19 cellular contexts compared by ENCODE assay signal in genomic region chr9:89933578-89933977, GRCh38.
"Had no signal": no experiment of that assay in that cellular context is flagged by ENCODE, and none has a peak within 500 bp of the region (broad histone marks: within the 10 kb centered on the region; RNA-seq: fewer than 3 reads in every experiment).

No MANE protein-coding gene starts in this region.

- DNase-seq: activated CD4-positive, alpha-beta memory T cell treated with anti-CD3 and anti-CD28 coated beads, Interleukin-2, amount 10 ng/mL, durations not matched to agents 7 days and 5 days; activated CD4-positive, alpha-beta T cell treated with anti-CD3 and anti-CD28 coated beads for 36 hours; activated CD4-positive, alpha-beta T cell treated with anti-CD3 and anti-CD28 coated beads, Interleukin-2, amount 50 U/mL, for 1 hour; activated CD8-positive, alpha-beta memory T cell treated with anti-CD3 and anti-CD28 coated beads, Interleukin-2, amount 50 U/mL, for 4 hours; activated effector memory CD4-positive, alpha-beta T cell treated with Interleukin-2 at 50 U/mL for 16 hours; activated naive CD4-positive, alpha-beta T cell; activated T-cell treated with anti-CD3 and anti-CD28 coated beads, Interleukin-2, amount 50 U/mL, for 1 hour; KG1; NCI-H1048; NCI-H146; NCI-H187 treated with DMSO at 0.1 percent for 48 hours; NCI-H2081 treated with DMSO at 0.1 percent for 48 hours; NCI-H446; NCI-H526; NCI-H774; SIG-M5; T-helper 1 cell had no signal

- H3K27ac ChIP-seq: SK-N-MC, VCaP had no signal

- H3K4me3 ChIP-seq: SK-N-MC had no signal

- ATAC-seq: activated CD4-positive, alpha-beta T cell treated with anti-CD3 and anti-CD28 coated beads for 36 hours had no signal
